1 cellular context compared by ENCODE assay signal in the genomic region with DNA sequence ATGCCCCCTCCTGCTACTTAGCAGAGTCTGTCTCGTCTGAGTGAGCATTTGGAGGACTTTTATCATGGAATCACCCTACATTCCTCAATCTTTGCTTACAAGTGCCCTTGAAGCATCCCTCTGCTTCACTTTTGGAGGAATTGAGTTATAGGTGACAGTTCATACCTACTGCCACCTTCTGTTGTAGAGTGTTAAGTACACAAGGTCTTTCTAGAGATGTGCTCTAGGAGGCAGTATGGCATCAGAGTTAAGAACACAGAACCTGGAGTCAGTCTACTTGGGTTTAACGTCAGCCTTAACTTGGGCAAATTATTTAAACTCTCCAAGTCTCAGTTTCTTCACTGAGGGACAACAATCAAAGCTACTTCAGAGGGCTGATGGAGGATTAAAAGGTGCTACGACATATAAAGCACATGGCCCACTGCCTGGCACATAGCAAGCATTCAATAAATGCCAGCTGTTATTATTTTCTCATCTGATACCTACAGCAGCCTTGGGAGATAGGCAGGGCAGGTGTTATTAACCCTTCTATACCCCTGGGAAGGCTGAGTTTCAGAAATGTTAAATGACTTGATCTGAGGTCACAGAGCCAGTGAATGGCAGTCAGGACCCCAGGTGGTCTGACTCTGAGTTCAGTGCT.
TF ChIP-seq lines count a peak whose summit lies in the region.

No MANE protein-coding gene starts in this region.

TF ChIP-seq in GM23338, 12 proteins besides CTCF, POLR2A, EP300 and RAD21 (continued from another document):
- TF ChIP-seq, protein P1, sequence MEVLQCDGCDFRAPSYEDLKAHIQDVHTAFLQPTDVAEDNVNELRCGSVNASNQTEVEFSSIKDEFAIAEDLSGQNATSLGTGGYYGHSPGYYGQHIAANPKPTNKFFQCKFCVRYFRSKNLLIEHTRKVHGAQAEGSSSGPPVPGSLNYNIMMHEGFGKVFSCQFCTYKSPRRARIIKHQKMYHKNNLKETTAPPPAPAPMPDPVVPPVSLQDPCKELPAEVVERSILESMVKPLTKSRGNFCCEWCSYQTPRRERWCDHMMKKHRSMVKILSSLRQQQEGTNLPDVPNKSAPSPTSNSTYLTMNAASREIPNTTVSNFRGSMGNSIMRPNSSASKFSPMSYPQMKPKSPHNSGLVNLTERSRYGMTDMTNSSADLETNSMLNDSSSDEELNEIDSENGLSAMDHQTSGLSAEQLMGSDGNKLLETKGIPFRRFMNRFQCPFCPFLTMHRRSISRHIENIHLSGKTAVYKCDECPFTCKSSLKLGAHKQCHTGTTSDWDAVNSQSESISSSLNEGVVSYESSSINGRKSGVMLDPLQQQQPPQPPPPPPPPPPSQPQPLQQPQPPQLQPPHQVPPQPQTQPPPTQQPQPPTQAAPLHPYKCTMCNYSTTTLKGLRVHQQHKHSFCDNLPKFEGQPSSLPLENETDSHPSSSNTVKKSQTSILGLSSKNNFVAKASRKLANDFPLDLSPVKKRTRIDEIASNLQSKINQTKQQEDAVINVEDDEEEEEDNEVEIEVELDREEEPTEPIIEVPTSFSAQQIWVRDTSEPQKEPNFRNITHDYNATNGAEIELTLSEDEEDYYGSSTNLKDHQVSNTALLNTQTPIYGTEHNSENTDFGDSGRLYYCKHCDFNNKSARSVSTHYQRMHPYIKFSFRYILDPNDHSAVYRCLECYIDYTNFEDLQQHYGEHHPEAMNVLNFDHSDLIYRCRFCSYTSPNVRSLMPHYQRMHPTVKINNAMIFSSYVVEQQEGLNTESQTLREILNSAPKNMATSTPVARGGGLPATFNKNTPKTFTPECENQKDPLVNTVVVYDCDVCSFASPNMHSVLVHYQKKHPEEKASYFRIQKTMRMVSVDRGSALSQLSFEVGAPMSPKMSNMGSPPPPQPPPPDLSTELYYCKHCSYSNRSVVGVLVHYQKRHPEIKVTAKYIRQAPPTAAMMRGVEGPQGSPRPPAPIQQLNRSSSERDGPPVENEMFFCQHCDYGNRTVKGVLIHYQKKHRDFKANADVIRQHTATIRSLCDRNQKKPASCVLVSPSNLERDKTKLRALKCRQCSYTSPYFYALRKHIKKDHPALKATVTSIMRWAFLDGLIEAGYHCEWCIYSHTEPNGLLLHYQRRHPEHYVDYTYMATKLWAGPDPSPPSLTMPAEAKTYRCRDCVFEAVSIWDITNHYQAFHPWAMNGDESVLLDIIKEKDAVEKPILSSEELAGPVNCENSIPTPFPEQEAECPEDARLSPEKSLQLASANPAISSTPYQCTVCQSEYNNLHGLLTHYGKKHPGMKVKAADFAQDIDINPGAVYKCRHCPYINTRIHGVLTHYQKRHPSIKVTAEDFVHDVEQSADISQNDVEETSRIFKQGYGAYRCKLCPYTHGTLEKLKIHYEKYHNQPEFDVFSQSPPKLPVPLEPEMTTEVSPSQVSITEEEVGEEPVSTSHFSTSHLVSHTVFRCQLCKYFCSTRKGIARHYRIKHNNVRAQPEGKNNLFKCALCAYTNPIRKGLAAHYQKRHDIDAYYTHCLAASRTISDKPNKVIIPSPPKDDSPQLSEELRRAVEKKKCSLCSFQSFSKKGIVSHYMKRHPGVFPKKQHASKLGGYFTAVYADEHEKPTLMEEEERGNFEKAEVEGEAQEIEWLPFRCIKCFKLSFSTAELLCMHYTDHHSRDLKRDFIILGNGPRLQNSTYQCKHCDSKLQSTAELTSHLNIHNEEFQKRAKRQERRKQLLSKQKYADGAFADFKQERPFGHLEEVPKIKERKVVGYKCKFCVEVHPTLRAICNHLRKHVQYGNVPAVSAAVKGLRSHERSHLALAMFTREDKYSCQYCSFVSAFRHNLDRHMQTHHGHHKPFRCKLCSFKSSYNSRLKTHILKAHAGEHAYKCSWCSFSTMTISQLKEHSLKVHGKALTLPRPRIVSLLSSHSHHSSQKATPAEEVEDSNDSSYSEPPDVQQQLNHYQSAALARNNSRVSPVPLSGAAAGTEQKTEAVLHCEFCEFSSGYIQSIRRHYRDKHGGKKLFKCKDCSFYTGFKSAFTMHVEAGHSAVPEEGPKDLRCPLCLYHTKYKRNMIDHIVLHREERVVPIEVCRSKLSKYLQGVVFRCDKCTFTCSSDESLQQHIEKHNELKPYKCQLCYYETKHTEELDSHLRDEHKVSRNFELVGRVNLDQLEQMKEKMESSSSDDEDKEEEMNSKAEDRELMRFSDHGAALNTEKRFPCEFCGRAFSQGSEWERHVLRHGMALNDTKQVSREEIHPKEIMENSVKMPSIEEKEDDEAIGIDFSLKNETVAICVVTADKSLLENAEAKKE (CRISPR knock-in tag; IDR thresholded peaks at IDR 0.05), result no peak
